In the genomic region with DNA sequence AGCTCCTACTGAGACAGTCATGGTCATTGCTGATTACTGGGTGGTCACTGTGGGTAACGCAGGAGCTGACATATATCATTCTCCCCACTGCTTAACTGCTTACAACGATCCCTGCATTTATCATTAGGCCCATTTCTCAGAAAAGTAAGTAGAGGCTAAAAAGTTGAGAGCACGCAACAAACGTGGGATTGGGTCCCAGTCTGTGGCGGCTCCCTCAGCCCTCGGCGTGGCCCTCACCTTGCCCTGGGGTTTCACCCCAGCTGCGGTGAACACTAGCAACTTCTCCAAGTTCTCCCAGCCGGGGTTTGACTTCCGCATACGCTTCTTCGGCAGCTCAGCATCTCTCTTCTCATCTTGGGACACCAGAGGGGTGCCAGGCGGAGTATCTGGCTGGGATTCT, we compare ENCODE assay signal across 12 cellular contexts. TPM values are rescaled to one million over a fixed set of nuclear protein-coding genes. Genes with fewer than 3 reads are reported as not detected.
A peak's percentile ranks its signal among the peaks of the same experiment; 100 is the strongest.
DNase-seq lines count a peak whose midpoint lies in the region; ATAC-seq and TF ChIP-seq lines count a peak whose summit lies in the region.
"Had no signal": no experiment of that assay in that cellular context is flagged by ENCODE, and none has a peak within 500 bp of the region (broad histone marks: within the 10 kb centered on the region; RNA-seq: fewer than 3 reads in every experiment).

No MANE protein-coding gene starts in this region.

- no peak for DNase-seq in activated CD8-positive, alpha-beta memory T cell treated with anti-CD3 and anti-CD28 coated beads, Interleukin-2, amount 10 ng/mL, durations not matched to agents 7 days and 5 days
- DNase-seq in activated CD8-positive, alpha-beta memory T cell treated with anti-CD3 and anti-CD28 coated beads for 24 hours: no peak
- DNase-seq in OCI-LY7 (ENCODE audit: low spot score) (no peak), esophagus squamous epithelium (lab: John Stamatoyannopoulos, UW) (no peak), testis (no peak), AG20443 (ENCODE audit: low spot score) (no peak), NCI-H2171 (lab: John Stamatoyannopoulos, UW) (no peak)
- DNase-seq in stimulated activated naive CD8-positive, alpha-beta T cell treated with anti-CD3 and anti-CD28 coated beads, Interleukin-15, Interleukin-2, amounts not matched to agents 100 U/mL and 50 U/mL, for 24 hours: no peak
- DNase-seq: GOT3 had no signal

- H3K9me3 ChIP-seq in OCI-LY7 (ENCODE audit: low read length) (no peaks in the 10 kb centered on the region), esophagus squamous epithelium (no peaks in the 10 kb centered on the region), testis (no peaks in the 10 kb centered on the region)
- H3K9me3 ChIP-seq: heart right ventricle, tibial artery had no signal

- H3K4me3 Mint-ChIP-seq in activated CD8-positive, alpha-beta memory T cell treated with anti-CD3 and anti-CD28 coated beads, Interleukin-2, amount 10 ng/mL, durations not matched to agents 7 days and 5 days: peak overlapping the region; percentile 5
- H3K4me3 Mint-ChIP-seq: nephron progenitor cell had no signal

- H3K4me2 ChIP-seq in OCI-LY7 (ENCODE audit: low read length): peak overlapping the region; percentile 89

- H3K27ac Mint-ChIP-seq in activated CD8-positive, alpha-beta memory T cell treated with anti-CD3 and anti-CD28 coated beads, Interleukin-2, amount 10 ng/mL, durations not matched to agents 7 days and 5 days: no peak overlapping the region
- H3K27ac Mint-ChIP-seq: nephron progenitor cell had no signal

- TF ChIP-seq POLR2A in esophagus squamous epithelium (IDR thresholded peaks at IDR 0.05): no peak
- TF ChIP-seq POLR2A in testis (IDR thresholded peaks at IDR 0.05): no peak

- H3K4me1 ChIP-seq in OCI-LY7 (ENCODE audit: insufficient read depth, low read length, poor library complexity, severe bottlenecking) (peaks cover 40% of the 10 kb centered on the region), esophagus squamous epithelium (peaks cover 17 to 72% (median 37%) of the 10 kb centered on the region in 3 donors), testis (peaks cover 67% of the 10 kb centered on the region)

- H3K9me2 ChIP-seq in OCI-LY7 (ENCODE audit: insufficient read depth, low read length): no peaks in the 10 kb centered on the region

- H3K36me3 Mint-ChIP-seq in activated CD8-positive, alpha-beta memory T cell treated with anti-CD3 and anti-CD28 coated beads, Interleukin-2, amount 10 ng/mL, durations not matched to agents 7 days and 5 days: peaks cover 22% of the 10 kb centered on the region

- intact Hi-C loops in OCI-LY7 (cut with micrococcal nuclease; ENCODE audit: unreplicated experiment): no loop called here
- intact Hi-C loops in esophagus squamous epithelium (cut with DNase I): no loop called here
- intact Hi-C loops in testis (cut with DNase I; ENCODE audit: low total_unique reads): no loop called here

- H3K27ac ChIP-seq in OCI-LY7 (ENCODE audit: low read depth, low read length, poor library complexity, severe bottlenecking) (no peak overlapping the region), esophagus squamous epithelium (peak overlapping the region in 3 of 4 donors; percentile 18 to 97 (median 92)), testis (peak overlapping the region; percentile 9 to 96)

- H3K36me3 ChIP-seq in OCI-LY7 (ENCODE audit: insufficient read depth, low read length) (peaks cover 50% of the 10 kb centered on the region), esophagus squamous epithelium (peaks cover 17 to 52% (median 34%) of the 10 kb centered on the region in 3 donors), testis (ENCODE audit: low read depth, missing control alignments) (no peaks in the 10 kb centered on the region)

- BruUV-seq in OCI-LY7 (replicated peaks; lab: Mats Ljungman, UMichigan): no TSS peak

- peaks cover 40% of the 10 kb centered on the region for H3K4me1 Mint-ChIP-seq in activated CD8-positive, alpha-beta memory T cell treated with anti-CD3 and anti-CD28 coated beads, Interleukin-2, amount 10 ng/mL, durations not matched to agents 7 days and 5 days

- CTCF ChIA-PET in activated CD8-positive, alpha-beta memory T cell treated with anti-CD3 and anti-CD28 coated beads, Interleukin-2, amount 10 ng/mL, durations not matched to agents 7 days and 5 days (lab: Charles Lee): interaction anchor here (0.7 kb wide), 1 partner anchor 10 kb away, joined by 3 read pairs; no protein-coding TSS in a partner anchor
- CTCF ChIA-PET in OCI-LY7 (lab: Charles Lee; ENCODE audit: unreplicated experiment): interaction anchor here (0.8 kb wide), 1 partner anchor 13 kb away, joined by 3 read pairs; the partner anchor contains the start of genes AKT1S1 and TBC1D17

- H3K4me3 ChIP-seq in OCI-LY7 (ENCODE audit: low read depth, low read length, poor library complexity, severe bottlenecking) (peak overlapping the region; percentile 80), esophagus squamous epithelium (no peak overlapping the region), testis (no peak overlapping the region)

- POLR2A ChIA-PET in OCI-LY7 (lab: Charles Lee): interaction anchor here (0.7 to 0.9 kb wide), 4 partner anchors 11 to 275 kb away, joined by 3 read pairs; no protein-coding TSS in a partner anchor

- H3K79me2 ChIP-seq in OCI-LY7 (ENCODE audit: insufficient read depth, low read depth, low read length): peaks cover 28% of the 10 kb centered on the region; the same call in 1 of the 2 replicates

- WGBS in esophagus squamous epithelium, 2 donors: 90 to 91% methylated on average over 11 to 13 of the region's 13 CpGs
- WGBS in testis, 2 donors: 46 to 64% methylated on average over 6 to 13 of the region's 13 CpGs

- TF ChIP-seq CTCF in OCI-LY7 (conservative IDR thresholded peaks at IDR 0.05; ENCODE audit: low read length) (no peak), esophagus squamous epithelium (IDR thresholded peaks at IDR 0.05) (no peak), testis (IDR thresholded peaks at IDR 0.05) (peak in 1 of 3 experiments; percentile 0)

- no peak for ATAC-seq in activated CD8-positive, alpha-beta memory T cell treated with anti-CD3 and anti-CD28 coated beads, Interleukin-2, amount 10 ng/mL, durations not matched to agents 7 days and 5 days
- ATAC-seq in stimulated activated naive CD8-positive, alpha-beta T cell treated with anti-CD3 and anti-CD28 coated beads, Interleukin-15, Interleukin-2, amounts not matched to agents 100 U/mL and 50 U/mL, for 24 hours: no peak
- ATAC-seq: heart right ventricle had no signal

- no peaks in the 10 kb centered on the region for H3K27me3 Mint-ChIP-seq in activated CD8-positive, alpha-beta memory T cell treated with anti-CD3 and anti-CD28 coated beads, Interleukin-2, amount 10 ng/mL, durations not matched to agents 7 days and 5 days

- no peak overlapping the region for H2AFZ ChIP-seq in OCI-LY7 (ENCODE audit: low read length)

- peaks cover 10% of the 10 kb centered on the region; the same call in 1 of the 2 replicates for H4K20me1 ChIP-seq in OCI-LY7 (ENCODE audit: insufficient read depth, low read length)

- H3K27me3 ChIP-seq in esophagus squamous epithelium (no peaks in the 10 kb centered on the region), testis (no peaks in the 10 kb centered on the region)
- H3K27me3 ChIP-seq: heart right ventricle, tibial artery had no signal

- no peaks in the 10 kb centered on the region for H3K9me3 Mint-ChIP-seq in activated CD8-positive, alpha-beta memory T cell treated with anti-CD3 and anti-CD28 coated beads, Interleukin-2, amount 10 ng/mL, durations not matched to agents 7 days and 5 days (ENCODE audit: low read depth)
- H3K9me3 Mint-ChIP-seq: nephron progenitor cell had no signal

RNA-seq across cellular contexts. Expression of gene PNKP, which starts 2.5 kb away (rescaled TPM):
- total RNA-seq in activated CD8-positive, alpha-beta memory T cell treated with anti-CD3 and anti-CD28 coated beads, Interleukin-2, amount 10 ng/mL, durations not matched to agents 7 days and 5 days: 100 to 1,000 TPM; 130 to 133 TPM
- 65.4 and 90.9 TPM in 2 replicates for total RNA-seq in OCI-LY7 (2014; rRNA removed; shearing (Covaris generic))
- total RNA-seq in OCI-LY7 (2022): 118 and 140 TPM in 2 replicates
- 10 to 100 TPM; 33.3 to 42.3 (median 36.3) TPM for total RNA-seq in esophagus squamous epithelium
- 100 to 1,000 TPM; 110 to 125 TPM for total RNA-seq in testis
- 45.5 TPM for polyA plus RNA-seq in testis (ENCODE audit: insufficient read depth, low read depth, low replicate concordance)

RNA-seq across cellular contexts. Expression of gene AKT1S1, which starts 12.3 kb away (rescaled TPM):
- 10 to 100 TPM; 13.4 to 21.2 TPM for total RNA-seq in activated CD8-positive, alpha-beta memory T cell treated with anti-CD3 and anti-CD28 coated beads, Interleukin-2, amount 10 ng/mL, durations not matched to agents 7 days and 5 days
- total RNA-seq in OCI-LY7 (2014; rRNA removed; shearing (Covaris generic)): 7.3 TPM in 2 replicates
- total RNA-seq in OCI-LY7 (2022) (19.8 and 21.2 TPM in 2 replicates), esophagus squamous epithelium (10 to 100 TPM; 16.2 to 31.0 (median 20.4) TPM), testis (10 to 100 TPM; 35.0 to 35.7 TPM)
- polyA plus RNA-seq in testis (ENCODE audit: insufficient read depth, low read depth, low replicate concordance): 42.8 TPM

RNA-seq across cellular contexts. Expression of gene TBC1D17, which starts 12.6 kb away (rescaled TPM):
- total RNA-seq in activated CD8-positive, alpha-beta memory T cell treated with anti-CD3 and anti-CD28 coated beads, Interleukin-2, amount 10 ng/mL, durations not matched to agents 7 days and 5 days: 10 to 100 TPM; 26.2 to 39.3 TPM
- total RNA-seq in OCI-LY7 (2014; rRNA removed; shearing (Covaris generic)): 7.9 and 8.0 TPM in 2 replicates
- 24.0 and 31.1 TPM in 2 replicates for total RNA-seq in OCI-LY7 (2022)
- total RNA-seq in esophagus squamous epithelium: 10 to 100 TPM in 3 of 4 donors, 1 to 10 TPM in 1; 6.7 to 25.9 (median 16.9) TPM
- total RNA-seq in testis: 10 to 100 TPM; 47.2 to 49.1 TPM
- 31.1 TPM for polyA plus RNA-seq in testis (ENCODE audit: insufficient read depth, low read depth, low replicate concordance)

RNA-seq across cellular contexts. Expression of gene PTOV1, which starts 13.9 kb away (rescaled TPM):
- total RNA-seq in activated CD8-positive, alpha-beta memory T cell treated with anti-CD3 and anti-CD28 coated beads, Interleukin-2, amount 10 ng/mL, durations not matched to agents 7 days and 5 days: 10 to 100 TPM; 78.2 to 79.4 TPM
- 101 and 124 TPM in 2 replicates for total RNA-seq in OCI-LY7 (2014; rRNA removed; shearing (Covaris generic))
- 105 and 114 TPM in 2 replicates for total RNA-seq in OCI-LY7 (2022)
- total RNA-seq in esophagus squamous epithelium: 10 to 100 TPM; 31.3 to 57.0 (median 45.2) TPM
- total RNA-seq in testis: 100 to 1,000 TPM; 257 to 260 TPM
- 235 TPM for polyA plus RNA-seq in testis (ENCODE audit: insufficient read depth, low read depth, low replicate concordance)

RNA-seq across cellular contexts. Expression of gene IL4I1, which starts 31.8 kb away (rescaled TPM):
- total RNA-seq in activated CD8-positive, alpha-beta memory T cell treated with anti-CD3 and anti-CD28 coated beads, Interleukin-2, amount 10 ng/mL, durations not matched to agents 7 days and 5 days: 10 to 100 TPM in 1 of 2 experiments, 1 to 10 TPM in 1; 1.7 to 12.3 TPM
- 0.25 and 0.39 TPM in 2 replicates for total RNA-seq in OCI-LY7 (2014; rRNA removed; shearing (Covaris generic))
- total RNA-seq in OCI-LY7 (2022): 1.7 and 1.8 TPM in 2 replicates
- under 1 TPM; 0.56 to 0.91 (median 0.73) TPM for total RNA-seq in esophagus squamous epithelium
- total RNA-seq in testis: 10 to 100 TPM; 17.1 to 20.4 TPM
- polyA plus RNA-seq in testis (ENCODE audit: insufficient read depth, low read depth, low replicate concordance): 61.9 TPM
